Comparison of ENCODE assay signal across 8 cellular contexts in genomic region chr19:20247016-20247683, GRCh38.
DNase-seq lines count a peak whose midpoint lies in the region; ATAC-seq and TF ChIP-seq lines count a peak whose summit lies in the region.

No MANE protein-coding gene starts in this region.

- no peak overlapping the region for H3K27ac ChIP-seq in coronary artery

- peak in 1 of 2 donors; percentile 51 for ATAC-seq in activated T-cell treated with anti-CD3 and anti-CD28 coated beads, Interleukin-2, amount 50 U/mL, for 72 hours (replicated peaks in 1 of 2)
- ATAC-seq in stimulated activated memory B cell treated with anti-CD40 and anti-IgM and Interleukin-4, amounts not matched to agents 10 μg/mL and 1 μg/mL and 100 μg/mL, for 72 hours = peak; percentile 62
- ATAC-seq in GM21423 (IDR thresholded peaks at IDR 0.05; ENCODE audit: unreplicated experiment) = no peak

- H3K4me3 Mint-ChIP-seq in activated T-cell treated with anti-CD3 and anti-CD28 coated beads, Interleukin-2, amount 50 U/mL, for 72 hours = no peak overlapping the region
- no peak overlapping the region for H3K4me3 Mint-ChIP-seq in stimulated activated memory B cell treated with anti-CD40 and anti-IgM and Interleukin-4, amounts not matched to agents 10 μg/mL and 1 μg/mL and 100 μg/mL, for 72 hours

- H3K4me3 ChIP-seq in AG10803 (ENCODE audit: low read length) = no peak overlapping the region
- no peak overlapping the region for H3K4me3 ChIP-seq in coronary artery

- DNase-seq in AG10803 (ENCODE audit: low read depth) = peak; percentile 2
- peak; percentile 26 for DNase-seq in activated T-cell treated with anti-CD3 and anti-CD28 coated beads, Interleukin-2, amount 50 U/mL, for 72 hours
- peak; percentile 61 for DNase-seq in islet precursor cell
- DNase-seq in SKM-1 (lab: John Stamatoyannopoulos, UW; ENCODE audit: unreplicated experiment) = no peak
- DNase-seq in coronary artery (ENCODE audit: low spot score) = no peak

- no peaks in the 10 kb centered on the region for H3K9me3 Mint-ChIP-seq in activated T-cell treated with anti-CD3 and anti-CD28 coated beads, Interleukin-2, amount 50 U/mL, for 72 hours
- H3K9me3 Mint-ChIP-seq in stimulated activated memory B cell treated with anti-CD40 and anti-IgM and Interleukin-4, amounts not matched to agents 10 μg/mL and 1 μg/mL and 100 μg/mL, for 72 hours = peaks cover 2% of the 10 kb centered on the region

- TF ChIP-seq CTCF in AG10803 (conservative IDR thresholded peaks at IDR 0.05; ENCODE audit: low read length) = peak; percentile 31
- peak; percentile 50 for TF ChIP-seq CTCF in LNCAP (IDR thresholded peaks at IDR 0.05)
- no peak for TF ChIP-seq CTCF in coronary artery (IDR thresholded peaks at IDR 0.05)

- H3K36me3 Mint-ChIP-seq in activated T-cell treated with anti-CD3 and anti-CD28 coated beads, Interleukin-2, amount 50 U/mL, for 72 hours (ENCODE audit: insufficient read depth in 2 of 2) = peaks cover 0 to 2% of the 10 kb centered on the region in 2 donors
- no peaks in the 10 kb centered on the region for H3K36me3 Mint-ChIP-seq in stimulated activated memory B cell treated with anti-CD40 and anti-IgM and Interleukin-4, amounts not matched to agents 10 μg/mL and 1 μg/mL and 100 μg/mL, for 72 hours

- no peaks in the 10 kb centered on the region for H3K27me3 Mint-ChIP-seq in activated T-cell treated with anti-CD3 and anti-CD28 coated beads, Interleukin-2, amount 50 U/mL, for 72 hours (ENCODE audit: low read depth)
- no peaks in the 10 kb centered on the region for H3K27me3 Mint-ChIP-seq in stimulated activated memory B cell treated with anti-CD40 and anti-IgM and Interleukin-4, amounts not matched to agents 10 μg/mL and 1 μg/mL and 100 μg/mL, for 72 hours

- peaks cover 7% of the 10 kb centered on the region for H3K4me1 Mint-ChIP-seq in activated T-cell treated with anti-CD3 and anti-CD28 coated beads, Interleukin-2, amount 50 U/mL, for 72 hours (ENCODE audit: low read depth)
- peaks cover 12% of the 10 kb centered on the region for H3K4me1 Mint-ChIP-seq in stimulated activated memory B cell treated with anti-CD40 and anti-IgM and Interleukin-4, amounts not matched to agents 10 μg/mL and 1 μg/mL and 100 μg/mL, for 72 hours

- no peak overlapping the region for H3K27ac Mint-ChIP-seq in activated T-cell treated with anti-CD3 and anti-CD28 coated beads, Interleukin-2, amount 50 U/mL, for 72 hours
- no peak overlapping the region for H3K27ac Mint-ChIP-seq in stimulated activated memory B cell treated with anti-CD40 and anti-IgM and Interleukin-4, amounts not matched to agents 10 μg/mL and 1 μg/mL and 100 μg/mL, for 72 hours

Comparison
In these comparisons a context has a peak if more than half of its experiments do, and no peak if none do; other contexts are left out.
1. DNase-seq: peak in AG10803 (single experiment), activated T-cell treated with anti-CD3 and anti-CD28 coated beads, Interleukin-2, amount 50 U/mL, for 72 hours (2 of 2) and islet precursor cell (single experiment); none in SKM-1 (single experiment) and coronary artery (single experiment).